Comparison of ENCODE assay signal across 1 cellular context in genomic region chrX:123311486-123311885, GRCh38.
TF ChIP-seq lines count a peak whose summit lies in the region.

No MANE protein-coding gene starts in this region.

TF ChIP-seq in A549, 52 proteins besides CTCF, POLR2A, EP300 and RAD21 (continued from another document):
- TF ChIP-seq BCL3 (IDR thresholded peaks at IDR 0.05) (no peak), HES2 (IDR thresholded peaks at IDR 0.05) (no peak), MAX (IDR thresholded peaks at IDR 0.05) (no peak)
